In genomic region chr1:3785458-3786157, GRCh38 we compare ENCODE assay signal across 11 cellular contexts. TPM values are rescaled to one million over a fixed set of nuclear protein-coding genes. Genes with fewer than 3 reads are reported as not detected.
A peak's percentile ranks its signal among the peaks of the same experiment; 100 is the strongest.
DNase-seq lines count a peak whose midpoint lies in the region; ATAC-seq and TF ChIP-seq lines count a peak whose summit lies in the region.
"Had no signal": no experiment of that assay in that cellular context is flagged by ENCODE, and none has a peak within 500 bp of the region (broad histone marks: within the 10 kb centered on the region; RNA-seq: fewer than 3 reads in every experiment).

No MANE protein-coding gene starts in this region.

- no peak overlapping the region for H3K27ac ChIP-seq in heart left ventricle
- H3K27ac ChIP-seq in Peyer's patch = peak overlapping the region in 1 of 4 donors; percentile 8
- H3K27ac ChIP-seq in esophagus muscularis mucosa (replicated peaks in 1 of 4) = no peak overlapping the region
- no peak overlapping the region for H3K27ac ChIP-seq in testis
- no peak overlapping the region for H3K27ac ChIP-seq in GM23248

- 72 to 82% (median 75%) methylated on average over 14 of the region's 14 CpGs for WGBS in heart left ventricle, 4 donors
- 84% methylated on average over 14 of the region's 14 CpGs for WGBS in esophagus muscularis mucosa
- WGBS in testis, 2 donors = 82 to 91% methylated on average over 12 to 14 of the region's 14 CpGs
- WGBS in GM23248 (ENCODE audit: low coverage in 1 of 2, low lambda C conversion rate in 2 of 2, missing lambda C conversion rate in 2 of 2), 2 experiments = 92 to 94% methylated on average over 14 of the region's 14 CpGs

- H3K4me3 ChIP-seq in heart left ventricle (no peak overlapping the region), Peyer's patch (no peak overlapping the region), esophagus muscularis mucosa (no peak overlapping the region), testis (no peak overlapping the region), GM23248 (no peak overlapping the region)

- TF ChIP-seq EP300 in esophagus muscularis mucosa (IDR thresholded peaks at IDR 0.05) = no peak

- H3K4me1 ChIP-seq in heart left ventricle (peaks cover 0 to 27% (median 19%) of the 10 kb centered on the region in 12 donors), Peyer's patch (peaks cover 0 to 7% (median 0%) of the 10 kb centered on the region in 4 donors), esophagus muscularis mucosa (peaks cover 5 to 32% (median 17%) of the 10 kb centered on the region in 4 donors), testis (peaks cover 4% of the 10 kb centered on the region), GM23248 (ENCODE audit: insufficient read depth) (no peaks in the 10 kb centered on the region)

- intact Hi-C loops in cardiac septum (cut with DNase I) (no loop called here), heart left ventricle (cut with DNase I) (no loop called here), esophagus muscularis mucosa (cut with DNase I) (no loop called here), testis (cut with DNase I; ENCODE audit: low total_unique reads) (no loop called here)

- no peak overlapping the region for H3K9ac ChIP-seq in GM23248

- in situ Hi-C loops in GM23248 (cut with MboI) = no loop called here

- H3K36me3 ChIP-seq in heart left ventricle = peaks cover 0 to 89% (median 73%) of the 10 kb centered on the region in 9 donors
- peaks cover 0 to 74% (median 0%) of the 10 kb centered on the region in 3 donors for H3K36me3 ChIP-seq in Peyer's patch
- peaks cover 52 to 100% (median 81%) of the 10 kb centered on the region in 4 donors for H3K36me3 ChIP-seq in esophagus muscularis mucosa
- H3K36me3 ChIP-seq in testis (ENCODE audit: low read depth, missing control alignments) = no peaks in the 10 kb centered on the region
- peaks cover 19% of the 10 kb centered on the region for H3K36me3 ChIP-seq in GM23248 (ENCODE audit: low read depth)

- no peaks in the 10 kb centered on the region for H3K27me3 ChIP-seq in heart left ventricle
- H3K27me3 ChIP-seq in Peyer's patch = no peaks in the 10 kb centered on the region
- H3K27me3 ChIP-seq in esophagus muscularis mucosa = no peaks in the 10 kb centered on the region
- H3K27me3 ChIP-seq in testis = no peaks in the 10 kb centered on the region
- no peaks in the 10 kb centered on the region for H3K27me3 ChIP-seq in GM23248 (replicated peaks; ENCODE audit: insufficient read depth)

- DNase-seq in cardiac septum (ENCODE audit: low spot score) (peak; percentile 64), heart left ventricle (no peak), Peyer's patch (peak in 1 of 3 donors; percentile 62), esophagus muscularis mucosa (ENCODE audit: extremely low spot score) (no peak), testis (no peak), GM23248 (no peak), NCI-H446 (lab: John Stamatoyannopoulos, UW) (no peak)
- DNase-seq: CD4-positive, alpha-beta memory T cell; NCI-H1417 had no signal

- TF ChIP-seq CTCF in heart left ventricle (IDR thresholded peaks at IDR 0.05) (peak in 3 of 12 donors; percentile 15 to 23 (median 15)), Peyer's patch (IDR thresholded peaks at IDR 0.05) (peak in 4 of 6 experiments; percentile 28 to 54 (median 52)), esophagus muscularis mucosa (IDR thresholded peaks at IDR 0.05) (peak; percentile 12 to 40 (median 25)), testis (IDR thresholded peaks at IDR 0.05) (peak in 2 of 3 experiments; percentile 8 to 29)

- H3F3A ChIP-seq in GM23248 (ENCODE audit: insufficient read depth) = no peaks in the 10 kb centered on the region

- TF ChIP-seq POLR2A in heart left ventricle (IDR thresholded peaks at IDR 0.05) = no peak
- no peak for TF ChIP-seq POLR2A in Peyer's patch (IDR thresholded peaks at IDR 0.05)
- no peak for TF ChIP-seq POLR2A in esophagus muscularis mucosa (IDR thresholded peaks at IDR 0.05; ENCODE audit: low read depth)
- no peak for TF ChIP-seq POLR2A in testis (IDR thresholded peaks at IDR 0.05)

- ATAC-seq in heart left ventricle = no peak
- no peak for ATAC-seq in HG02938 (IDR thresholded peaks at IDR 0.05; ENCODE audit: unreplicated experiment)
- ATAC-seq: stimulated activated memory B cell treated with anti-CD40 and anti-IgM and Interleukin-4, amounts not matched to agents 10 μg/mL and 1 μg/mL and 100 μg/mL, for 72 hours had no signal

- H2AFZ ChIP-seq in GM23248 = no peak overlapping the region

- H3K79me2 ChIP-seq in GM23248 (ENCODE audit: insufficient read depth) = peaks cover 36% of the 10 kb centered on the region

- H3K9me2 ChIP-seq in GM23248 (ENCODE audit: insufficient read depth) = no peaks in the 10 kb centered on the region

- H3K4me2 ChIP-seq in GM23248 (ENCODE audit: unreplicated experiment) = no peak overlapping the region

- no peaks in the 10 kb centered on the region for H3K9me3 ChIP-seq in heart left ventricle
- no peaks in the 10 kb centered on the region for H3K9me3 ChIP-seq in Peyer's patch
- H3K9me3 ChIP-seq in esophagus muscularis mucosa = no peaks in the 10 kb centered on the region
- no peaks in the 10 kb centered on the region for H3K9me3 ChIP-seq in testis
- H3K9me3 ChIP-seq in GM23248 (ENCODE audit: low read depth) = no peaks in the 10 kb centered on the region

- H4K20me1 ChIP-seq in GM23248 (ENCODE audit: insufficient read depth) = no peaks in the 10 kb centered on the region

RNA-seq across cellular contexts. Expression of gene LRRC47, which starts 10.7 kb away (rescaled TPM):
- total RNA-seq in cardiac septum (63.1 TPM), heart left ventricle (10 to 100 TPM; 51.3 to 85.7 (median 68.8) TPM), Peyer's patch (10 to 100 TPM; 31.3 to 99.0 (median 40.8) TPM), esophagus muscularis mucosa (10 to 100 TPM; 34.1 to 51.6 (median 44.1) TPM), testis (10 to 100 TPM; 45.9 to 46.6 TPM)
- polyA plus RNA-seq in heart left ventricle (10 to 100 TPM; 18.4 to 39.2 TPM), testis (ENCODE audit: insufficient read depth, low read depth, low replicate concordance) (27.6 TPM), GM23248 (2016; fragmentation: Nextera tagmentation; extraction: Ambion mirVana) (15.1 and 17.8 TPM in 2 replicates)
- 32.2 and 41.9 TPM in 2 replicates for total RNA-seq in GM23248 (2014; rRNA removed; shearing (Covaris generic))

RNA-seq across cellular contexts. Expression of gene SMIM1, which starts 13.1 kb away (rescaled TPM):
- total RNA-seq in cardiac septum (8.0 TPM), heart left ventricle (10 to 100 TPM in 6 of 9 donors, 1 to 10 TPM in 3; 9.4 to 20.8 (median 11.7) TPM), Peyer's patch (not detected), esophagus muscularis mucosa (10 to 100 TPM; 10.5 to 16.3 (median 13.3) TPM), testis (100 to 1,000 TPM; 205 to 213 TPM)
- polyA plus RNA-seq in heart left ventricle (10 to 100 TPM in 1 of 2 donors, 1 to 10 TPM in 1; 3.8 to 51.2 TPM), testis (ENCODE audit: insufficient read depth, low read depth, low replicate concordance) (92.9 TPM), GM23248 (2016; fragmentation: Nextera tagmentation; extraction: Ambion mirVana) (not detected in 2 replicates)
- total RNA-seq in GM23248 (2014; rRNA removed; shearing (Covaris generic)) = not detected in 2 replicates

RNA-seq across cellular contexts. Expression of gene CCDC27, which starts 33.4 kb away (rescaled TPM):
- total RNA-seq in cardiac septum = not detected
- total RNA-seq in heart left ventricle = not detected
- polyA plus RNA-seq in heart left ventricle = not detected
- total RNA-seq in Peyer's patch = not detected
- not detected for total RNA-seq in esophagus muscularis mucosa
- total RNA-seq in testis = 10 to 100 TPM; 10.6 to 18.3 TPM
- polyA plus RNA-seq in testis (ENCODE audit: insufficient read depth, low read depth, low replicate concordance) = 28.4 TPM
- total RNA-seq in GM23248 (2014; rRNA removed; shearing (Covaris generic)) = not detected in 2 replicates
- polyA plus RNA-seq in GM23248 (2016; fragmentation: Nextera tagmentation; extraction: Ambion mirVana) = not detected in 2 replicates
- total RNA-seq: CD4-positive, alpha-beta memory T cell had no signal
- polyA plus RNA-seq: CD4-positive, alpha-beta memory T cell had no signal

Comparison
In these comparisons a context has a peak if more than half of its experiments do, and no peak if none do; other contexts are left out.
1. RNA of gene SMIM1, which starts 13.1 kb away (total RNA-seq): 205 to 213 TPM in testis; 10.5 to 16.3 TPM in esophagus muscularis mucosa, 9.4 to 20.8 TPM in heart left ventricle, 8.0 TPM in cardiac septum (single experiment), not detected in Peyer's patch and not detected in GM23248; every median in the first group is over 4 times any median in the second.
2. RNA of gene CCDC27, which starts 33.4 kb away (total RNA-seq): 10.6 to 18.3 TPM in testis; not detected in cardiac septum (single experiment), not detected in heart left ventricle, not detected in Peyer's patch, not detected in esophagus muscularis mucosa and not detected in GM23248; every median in the first group is over 10 times any median in the second.